In the genomic region with DNA sequence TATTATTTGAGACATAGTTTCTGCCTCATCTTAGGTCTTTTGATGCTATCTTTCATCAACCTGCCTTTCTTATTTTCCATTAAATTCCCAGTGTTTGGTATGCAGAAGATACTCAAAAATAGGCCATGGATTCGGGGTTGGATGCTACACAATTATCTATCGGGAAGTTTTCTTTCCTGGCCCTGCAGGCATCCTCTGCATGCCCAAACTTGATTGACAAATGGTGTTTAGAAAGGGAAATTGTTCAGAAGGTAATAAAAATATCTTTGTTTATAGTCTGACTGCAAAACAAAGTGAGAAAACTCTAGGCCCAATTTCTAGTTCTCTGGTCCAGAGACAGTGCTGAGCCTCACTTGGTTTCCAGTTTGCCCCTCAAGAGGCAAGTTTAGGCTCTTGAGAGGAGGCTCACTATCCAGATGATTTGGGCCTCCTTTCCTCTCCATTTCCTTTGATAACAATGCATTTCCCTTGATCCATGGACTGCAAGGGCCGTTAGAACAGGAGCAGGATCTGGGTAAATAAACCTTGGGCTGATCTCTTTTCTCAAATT, we compare ENCODE assay signal across 17 cellular contexts.
"Had no signal": no experiment of that assay in that cellular context is flagged by ENCODE, and none has a peak within 500 bp of the region (broad histone marks: within the 10 kb centered on the region; RNA-seq: fewer than 3 reads in every experiment).

No MANE protein-coding gene starts in this region.

- H3K9me3 ChIP-seq: prostate gland, right atrium auricular region, transverse colon had no signal

- H3K27ac Mint-ChIP-seq: activated T-cell treated with anti-CD3 and anti-CD28 coated beads, Interleukin-2, amount 50 U/mL, for 72 hours; immature natural killer cell; stimulated activated naive CD8-positive, alpha-beta T cell treated with anti-CD3 and anti-CD28 coated beads, Interleukin-15, Interleukin-2, amounts not matched to agents 100 ng/mL and 50 ng/mL, for 24 hours had no signal

- H3K4me1 Mint-ChIP-seq: immature natural killer cell had no signal

- H3K9me3 Mint-ChIP-seq: activated T-cell treated with anti-CD3 and anti-CD28 coated beads, Interleukin-2, amount 50 U/mL, for 72 hours; nephron; stimulated activated naive CD8-positive, alpha-beta T cell treated with anti-CD3 and anti-CD28 coated beads, Interleukin-15, Interleukin-2, amounts not matched to agents 100 ng/mL and 50 ng/mL, for 24 hours had no signal

- H3K27me3 ChIP-seq: right atrium auricular region, transverse colon had no signal

- H3K4me1 ChIP-seq: prostate gland had no signal

- H3K4me3 Mint-ChIP-seq: activated T-cell treated with anti-CD3 and anti-CD28 coated beads, Interleukin-2, amount 50 U/mL, for 72 hours; immature natural killer cell; nephron; stimulated activated naive CD8-positive, alpha-beta T cell treated with anti-CD3 and anti-CD28 coated beads, Interleukin-15, Interleukin-2, amounts not matched to agents 100 ng/mL and 50 ng/mL, for 24 hours had no signal

- H3K36me3 ChIP-seq: prostate gland, right atrium auricular region, transverse colon had no signal

- DNase-seq: activated CD4-positive, alpha-beta T cell treated with anti-CD3 and anti-CD28 coated beads, Interleukin-2, amount 50 U/mL, for 4 hours; activated effector memory CD4-positive, alpha-beta T cell treated with anti-CD3 and anti-CD28 coated beads, Interleukin-2, amount 50 U/mL, for 16 hours; activated naive CD4-positive, alpha-beta T cell treated with anti-CD3 and anti-CD28 coated beads, Interleukin-2, amount 50 U/mL, for 16 hours; activated T-cell treated with anti-CD3 and anti-CD28 coated beads, Interleukin-2, amount 50 U/mL, for 72 hours; aorta; immature natural killer cell; mesendoderm; occipital lobe; stimulated activated CD4-positive, alpha-beta T cell treated with anti-CD3 and anti-CD28 coated beads, Interleukin-2, amount 100 ng/mL, for 24 hours; T-helper 2 cell; transverse colon had no signal

- ATAC-seq: activated T-cell treated with anti-CD3 and anti-CD28 coated beads, Interleukin-2, amount 50 U/mL, for 72 hours; esophagus mucosa had no signal

- H3K27ac ChIP-seq: coronary artery, prostate gland, right atrium auricular region, transverse colon had no signal

- H3K36me3 Mint-ChIP-seq: immature natural killer cell had no signal

- H3K4me3 ChIP-seq: coronary artery, prostate gland, right atrium auricular region, transverse colon had no signal
